Comparison of ENCODE assay signal across 8 cellular contexts in the genomic region with DNA sequence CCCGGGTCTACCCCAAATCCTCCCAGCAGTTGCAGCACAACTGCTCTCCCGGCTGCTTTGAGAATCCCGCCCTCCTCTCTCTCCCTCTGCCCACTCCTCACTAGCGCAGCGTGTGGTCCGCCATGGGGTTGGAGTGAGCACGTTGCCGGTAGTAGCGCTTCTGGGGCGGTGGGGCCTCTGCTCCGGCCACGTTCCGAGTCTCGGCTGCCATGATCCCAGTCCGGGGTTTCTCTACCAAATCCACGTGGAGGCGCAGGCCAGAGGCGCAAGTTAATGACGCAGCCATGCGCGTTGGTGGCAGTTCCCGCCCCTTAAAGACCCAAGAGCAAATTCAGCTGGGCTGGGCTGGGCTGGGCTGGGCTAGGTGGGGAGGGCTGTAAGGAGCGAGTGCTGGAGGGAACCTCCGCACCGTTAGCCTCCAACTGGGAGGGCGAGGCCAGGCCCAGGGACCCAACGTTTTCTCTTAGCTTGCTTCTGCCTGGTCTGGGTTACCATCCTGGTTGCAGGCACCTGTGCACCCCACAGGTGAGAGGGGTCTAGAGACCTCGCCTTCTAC. TPM values are rescaled to one million over a fixed set of nuclear protein-coding genes. Genes with fewer than 3 reads are reported as not detected.
A peak's percentile ranks its signal among the peaks of the same experiment; 100 is the strongest.
DNase-seq lines count a peak whose midpoint lies in the region; ATAC-seq and TF ChIP-seq lines count a peak whose summit lies in the region.

A gene (minus strand): TSS at position 233 of the 556 bp plus-strand sequence. CDS start 22 bp downstream, at position 211.

- no CpG with 5 or more reads among the region's 28 CpGs for WGBS in trophoblast cell (ENCODE audit: extremely low coverage, insufficient coverage, insufficient read length)

- H3K36me3 ChIP-seq in SU-DHL-6 (ENCODE audit: low read length) (no peaks in the 10 kb centered on the region), cardiac muscle cell (no peaks in the 10 kb centered on the region), trophoblast cell (ENCODE audit: control insufficient read depth in 1 of 2, insufficient read depth in 2 of 2, low read length in 2 of 2) (peaks cover 12 to 13% of the 10 kb centered on the region in 2 experiments)

- peak within 1 kb of the TSS; percentile 96 for H3K27ac Mint-ChIP-seq in activated naive CD8-positive, alpha-beta T cell treated with anti-CD3 and anti-CD28 coated beads, Interleukin-2, amount 50 U/mL, for 24 hours
- H3K27ac Mint-ChIP-seq in type B pancreatic cell: peak within 1 kb of the TSS; percentile 99

- H2BK120ac ChIP-seq in trophoblast cell (ENCODE audit: insufficient read depth, low read length, poor library complexity): peak within 1 kb of the TSS; percentile 84

- H3K4me3 ChIP-seq in SU-DHL-6 (ENCODE audit: insufficient read depth, low read length, poor library complexity, severe bottlenecking) (peak within 1 kb of the TSS; percentile 84), cardiac muscle cell (peak within 1 kb of the TSS; percentile 57), trophoblast cell (ENCODE audit: low read depth, low read length) (peak within 1 kb of the TSS; percentile 90)

- no peaks in the 10 kb centered on the region for H3K9me2 ChIP-seq in SU-DHL-6 (replicated peaks; ENCODE audit: insufficient read depth, low read length)

- peak within 1 kb of the TSS; percentile 94 for H3K4me3 Mint-ChIP-seq in activated naive CD8-positive, alpha-beta T cell treated with anti-CD3 and anti-CD28 coated beads, Interleukin-2, amount 50 U/mL, for 24 hours
- peak within 1 kb of the TSS; percentile 99 for H3K4me3 Mint-ChIP-seq in type B pancreatic cell

- H3K27ac ChIP-seq in SU-DHL-6 (ENCODE audit: low read depth, low read length) (peak within 1 kb of the TSS; percentile 25), cardiac muscle cell (peak within 1 kb of the TSS; percentile 86), trophoblast cell (ENCODE audit: low read depth, low read length) (peak within 1 kb of the TSS; percentile 59)

- peaks cover 11% of the 10 kb centered on the region for H3K79me1 ChIP-seq in trophoblast cell (ENCODE audit: low read length)

- H3K4me2 ChIP-seq in SU-DHL-6 (ENCODE audit: low read depth, low read length, poor library complexity, severe bottlenecking) (peak within 1 kb of the TSS; percentile 97), trophoblast cell (ENCODE audit: low read length) (peak within 1 kb of the TSS; percentile 73)

- TF ChIP-seq CTCF in GM10266 (IDR thresholded peaks at IDR 0.05; ENCODE audit: control insufficient read depth, insufficient read depth, low read depth, missing control alignments): no peak
- no peak for TF ChIP-seq CTCF in SU-DHL-6 (IDR thresholded peaks at IDR 0.05; ENCODE audit: insufficient read depth, low read length, poor library complexity, severe bottlenecking)
- no peak for TF ChIP-seq CTCF in cardiac muscle cell (IDR thresholded peaks at IDR 0.05; ENCODE audit: low read depth, low read length)
- TF ChIP-seq CTCF in type B pancreatic cell (conservative IDR thresholded peaks at IDR 0.05): no peak

- H3K9ac ChIP-seq in SU-DHL-6 (ENCODE audit: low read length) (peak within 1 kb of the TSS; percentile 70), trophoblast cell (ENCODE audit: low read length) (peak within 1 kb of the TSS; percentile 88)

- peak within 1 kb of the TSS; percentile 82 for H4K91ac ChIP-seq in trophoblast cell (ENCODE audit: low read depth, low read length)

- peak; percentile 71 for ATAC-seq in HG02623 (IDR thresholded peaks at IDR 0.05; ENCODE audit: unreplicated experiment)
- peak; percentile 92 for ATAC-seq in activated naive CD8-positive, alpha-beta T cell treated with anti-CD3 and anti-CD28 coated beads, Interleukin-2, amount 50 U/mL, for 24 hours

- 0 out of 2 replicates have a peak, but pooled peaks cover 5% of the 10 kb centered on the region for H3F3A ChIP-seq in SU-DHL-6 (ENCODE audit: insufficient read depth)

- H2AFZ ChIP-seq in SU-DHL-6 (ENCODE audit: low read depth, low read length, severe bottlenecking) (peak within 1 kb of the TSS; percentile 71), trophoblast cell (ENCODE audit: insufficient read depth, low read length, poor library complexity) (peak within 1 kb of the TSS; percentile 84)

- H4K20me1 ChIP-seq in SU-DHL-6 (ENCODE audit: low read depth, low read length): no peaks in the 10 kb centered on the region

- no peak within 1 kb of the TSS for H3K23ac ChIP-seq in trophoblast cell (ENCODE audit: low read length)

- DNase-seq in GM10266 (ENCODE audit: extremely low spot score) (peak; percentile 94), NCI-H1105 (lab: John Stamatoyannopoulos, UW) (peak; percentile 75), cardiac muscle cell (ENCODE audit: low read depth in 1 of 2, low spot score in 1 of 2) (peak; percentile 96 to 98), trophoblast cell (peak; percentile 97), type B pancreatic cell (ENCODE audit: extremely low spot score, unreplicated experiment) (peak; percentile 93)
- DNase-seq in activated naive CD8-positive, alpha-beta T cell treated with anti-CD3 and anti-CD28 coated beads, Interleukin-2, amount 50 U/mL, for 24 hours: peak; percentile 93

- H3K4me1 Mint-ChIP-seq in activated naive CD8-positive, alpha-beta T cell treated with anti-CD3 and anti-CD28 coated beads, Interleukin-2, amount 50 U/mL, for 24 hours: peaks cover 40% of the 10 kb centered on the region
- peaks cover 21% of the 10 kb centered on the region for H3K4me1 Mint-ChIP-seq in type B pancreatic cell (ENCODE audit: unreplicated experiment)

- H3K14ac ChIP-seq in trophoblast cell (ENCODE audit: low read length): peak within 1 kb of the TSS; percentile 91

- H3K9me3 Mint-ChIP-seq in activated naive CD8-positive, alpha-beta T cell treated with anti-CD3 and anti-CD28 coated beads, Interleukin-2, amount 50 U/mL, for 24 hours: no peaks in the 10 kb centered on the region
- no peaks in the 10 kb centered on the region for H3K9me3 Mint-ChIP-seq in type B pancreatic cell

- H4K12ac ChIP-seq in trophoblast cell (ENCODE audit: low read depth, low read length): peak within 1 kb of the TSS; percentile 95

- H3K9me3 ChIP-seq in SU-DHL-6 (ENCODE audit: insufficient read depth, low read length) (no peaks in the 10 kb centered on the region), cardiac muscle cell (ENCODE audit: low read depth) (no peaks in the 10 kb centered on the region), trophoblast cell (ENCODE audit: insufficient read depth, low read depth, low read length) (no peaks in the 10 kb centered on the region)

- no peaks in the 10 kb centered on the region for H3K79me2 ChIP-seq in SU-DHL-6 (ENCODE audit: insufficient read depth, low read length)
- peaks cover 7% of the 10 kb centered on the region for H3K79me2 ChIP-seq in trophoblast cell (ENCODE audit: control insufficient read depth, insufficient read depth, low read length, poor library complexity)

- peak within 1 kb of the TSS; percentile 52 for H3K4ac ChIP-seq in trophoblast cell (ENCODE audit: low read depth, low read length)

- H3K27me3 ChIP-seq in SU-DHL-6 (ENCODE audit: low read length): no peaks in the 10 kb centered on the region
- peaks cover 9% of the 10 kb centered on the region for H3K27me3 ChIP-seq in cardiac muscle cell
- peaks cover 5% of the 10 kb centered on the region for H3K27me3 ChIP-seq in trophoblast cell (ENCODE audit: insufficient read depth, low read length)

- H2AK5ac ChIP-seq in trophoblast cell (ENCODE audit: low read length): no peak within 1 kb of the TSS

- H3K4me1 ChIP-seq in cardiac muscle cell (ENCODE audit: low read depth): peaks cover 4% of the 10 kb centered on the region
- peaks cover 2 to 8% of the 10 kb centered on the region in 2 experiments for H3K4me1 ChIP-seq in trophoblast cell (ENCODE audit: control insufficient read depth in 1 of 2, insufficient read depth in 2 of 2, low read length in 2 of 2)

- peak within 1 kb of the TSS; percentile 95 for H4K8ac ChIP-seq in trophoblast cell (ENCODE audit: low read depth, low read length)

- H2BK5ac ChIP-seq in trophoblast cell (ENCODE audit: low read depth, low read length, poor library complexity): peak within 1 kb of the TSS; percentile 58

- H3K36me3 Mint-ChIP-seq in activated naive CD8-positive, alpha-beta T cell treated with anti-CD3 and anti-CD28 coated beads, Interleukin-2, amount 50 U/mL, for 24 hours (ENCODE audit: low read depth): peaks cover 36% of the 10 kb centered on the region
- H3K36me3 Mint-ChIP-seq in type B pancreatic cell: peaks cover 19% of the 10 kb centered on the region

- H2BK12ac ChIP-seq in trophoblast cell (ENCODE audit: low read length): no peak within 1 kb of the TSS

- peak within 1 kb of the TSS; percentile 23 for H3K18ac ChIP-seq in trophoblast cell (ENCODE audit: low read length)

- H3K27me3 Mint-ChIP-seq in activated naive CD8-positive, alpha-beta T cell treated with anti-CD3 and anti-CD28 coated beads, Interleukin-2, amount 50 U/mL, for 24 hours: no peaks in the 10 kb centered on the region
- H3K27me3 Mint-ChIP-seq in type B pancreatic cell: peaks cover 16% of the 10 kb centered on the region

RNA-seq across cellular contexts. Expression of the gene that starts here (rescaled TPM):
- 8.1 and 11.9 TPM in 2 replicates for total RNA-seq in cardiac muscle cell
- polyA plus RNA-seq in cardiac muscle cell: 20.0 and 21.6 TPM in 2 replicates
- polyA plus RNA-seq in trophoblast cell (2013): 7.1 and 7.9 TPM in 2 replicates
- total RNA-seq in type B pancreatic cell (ENCODE audit: low replicate concordance): 29.3 and 31.1 TPM in 2 replicates

Comparison
In these comparisons a context has a peak if more than half of its experiments do, and no peak if none do; other contexts are left out.
1. Peak in every context shown above with its lines: DNase-seq, ATAC-seq, H3K4me3 ChIP-seq and H3K27ac ChIP-seq.
2. H3K27ac ChIP-seq: peak in every context shown above with its lines; median percentile 86 in cardiac muscle cell; 59 in trophoblast cell; 25 in SU-DHL-6.